Comparison of ENCODE assay signal across 8 cellular contexts in genomic region chr1:93180723-93181613, GRCh38.
DNase-seq lines count a peak whose midpoint lies in the region; ATAC-seq lines count a peak whose summit lies in the region.

A gene with protein sequence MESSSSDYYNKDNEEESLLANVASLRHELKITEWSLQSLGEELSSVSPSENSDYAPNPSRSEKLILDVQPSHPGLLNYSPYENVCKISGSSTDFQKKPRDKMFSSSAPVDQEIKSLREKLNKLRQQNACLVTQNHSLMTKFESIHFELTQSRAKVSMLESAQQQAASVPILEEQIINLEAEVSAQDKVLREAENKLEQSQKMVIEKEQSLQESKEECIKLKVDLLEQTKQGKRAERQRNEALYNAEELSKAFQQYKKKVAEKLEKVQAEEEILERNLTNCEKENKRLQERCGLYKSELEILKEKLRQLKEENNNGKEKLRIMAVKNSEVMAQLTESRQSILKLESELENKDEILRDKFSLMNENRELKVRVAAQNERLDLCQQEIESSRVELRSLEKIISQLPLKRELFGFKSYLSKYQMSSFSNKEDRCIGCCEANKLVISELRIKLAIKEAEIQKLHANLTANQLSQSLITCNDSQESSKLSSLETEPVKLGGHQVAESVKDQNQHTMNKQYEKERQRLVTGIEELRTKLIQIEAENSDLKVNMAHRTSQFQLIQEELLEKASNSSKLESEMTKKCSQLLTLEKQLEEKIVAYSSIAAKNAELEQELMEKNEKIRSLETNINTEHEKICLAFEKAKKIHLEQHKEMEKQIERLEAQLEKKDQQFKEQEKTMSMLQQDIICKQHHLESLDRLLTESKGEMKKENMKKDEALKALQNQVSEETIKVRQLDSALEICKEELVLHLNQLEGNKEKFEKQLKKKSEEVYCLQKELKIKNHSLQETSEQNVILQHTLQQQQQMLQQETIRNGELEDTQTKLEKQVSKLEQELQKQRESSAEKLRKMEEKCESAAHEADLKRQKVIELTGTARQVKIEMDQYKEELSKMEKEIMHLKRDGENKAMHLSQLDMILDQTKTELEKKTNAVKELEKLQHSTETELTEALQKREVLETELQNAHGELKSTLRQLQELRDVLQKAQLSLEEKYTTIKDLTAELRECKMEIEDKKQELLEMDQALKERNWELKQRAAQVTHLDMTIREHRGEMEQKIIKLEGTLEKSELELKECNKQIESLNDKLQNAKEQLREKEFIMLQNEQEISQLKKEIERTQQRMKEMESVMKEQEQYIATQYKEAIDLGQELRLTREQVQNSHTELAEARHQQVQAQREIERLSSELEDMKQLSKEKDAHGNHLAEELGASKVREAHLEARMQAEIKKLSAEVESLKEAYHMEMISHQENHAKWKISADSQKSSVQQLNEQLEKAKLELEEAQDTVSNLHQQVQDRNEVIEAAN (N-terminal part only) (plus strand): TSS chr1:93180724. CDS start chr1:93183362, 2,638 bp downstream.

- H3K36me3 Mint-ChIP-seq in activated naive CD4-positive, alpha-beta T cell treated with anti-CD3 and anti-CD28 coated beads, Interleukin-2, amount 50 U/mL, for 24 hours = peaks cover 9% of the 10 kb centered on the region

- no peaks in the 10 kb centered on the region for H3K27me3 Mint-ChIP-seq in activated naive CD4-positive, alpha-beta T cell treated with anti-CD3 and anti-CD28 coated beads, Interleukin-2, amount 50 U/mL, for 24 hours

- peak within 1 kb of the TSS; percentile 98 for H3K27ac Mint-ChIP-seq in activated naive CD4-positive, alpha-beta T cell treated with anti-CD3 and anti-CD28 coated beads, Interleukin-2, amount 50 U/mL, for 24 hours

- H3K4me1 Mint-ChIP-seq in activated naive CD4-positive, alpha-beta T cell treated with anti-CD3 and anti-CD28 coated beads, Interleukin-2, amount 50 U/mL, for 24 hours = peaks cover 54% of the 10 kb centered on the region

- H3K9me3 ChIP-seq in iPS-18c (ENCODE audit: control insufficient read depth, insufficient read depth, low read length) = no peaks in the 10 kb centered on the region

- peak; percentile 86 for DNase-seq in activated effector memory CD4-positive, alpha-beta T cell treated with anti-CD3 and anti-CD28 coated beads, Interleukin-2, amount 50 U/mL, for 16 hours
- DNase-seq in activated effector memory CD4-positive, alpha-beta T cell treated with Interleukin-2 at 50 U/mL for 16 hours = no peak
- peak; percentile 85 for DNase-seq in OCI-M1 (lab: John Stamatoyannopoulos, UW)
- peak; percentile 51 for DNase-seq in stimulated activated CD4-positive, alpha-beta T cell treated with anti-CD3 and anti-CD28 coated beads, Interleukin-4, amount 100 ng/mL, for 1 hour
- no peak for DNase-seq in NCI-H69 (lab: John Stamatoyannopoulos, UW)

- no peaks in the 10 kb centered on the region for H3K9me3 Mint-ChIP-seq in activated naive CD4-positive, alpha-beta T cell treated with anti-CD3 and anti-CD28 coated beads, Interleukin-2, amount 50 U/mL, for 24 hours

- ATAC-seq in HG02884 (IDR thresholded peaks at IDR 0.05; ENCODE audit: unreplicated experiment) = peak; percentile 11

- H3K4me3 ChIP-seq in iPS-18c (ENCODE audit: insufficient read depth, low read depth, low read length) = peak within 1 kb of the TSS; percentile 93

- H3K4me3 Mint-ChIP-seq in activated naive CD4-positive, alpha-beta T cell treated with anti-CD3 and anti-CD28 coated beads, Interleukin-2, amount 50 U/mL, for 24 hours = peak within 1 kb of the TSS; percentile 93

Comparison
In these comparisons a context has a peak if more than half of its experiments do, and no peak if none do; other contexts are left out.
1. DNase-seq: peak in activated effector memory CD4-positive, alpha-beta T cell treated with anti-CD3 and anti-CD28 coated beads, Interleukin-2, amount 50 U/mL, for 16 hours (single experiment), OCI-M1 (single experiment) and stimulated activated CD4-positive, alpha-beta T cell treated with anti-CD3 and anti-CD28 coated beads, Interleukin-4, amount 100 ng/mL, for 1 hour (single experiment); none in activated effector memory CD4-positive, alpha-beta T cell treated with Interleukin-2 at 50 U/mL for 16 hours (single experiment) and NCI-H69 (single experiment).